In the genomic region with DNA sequence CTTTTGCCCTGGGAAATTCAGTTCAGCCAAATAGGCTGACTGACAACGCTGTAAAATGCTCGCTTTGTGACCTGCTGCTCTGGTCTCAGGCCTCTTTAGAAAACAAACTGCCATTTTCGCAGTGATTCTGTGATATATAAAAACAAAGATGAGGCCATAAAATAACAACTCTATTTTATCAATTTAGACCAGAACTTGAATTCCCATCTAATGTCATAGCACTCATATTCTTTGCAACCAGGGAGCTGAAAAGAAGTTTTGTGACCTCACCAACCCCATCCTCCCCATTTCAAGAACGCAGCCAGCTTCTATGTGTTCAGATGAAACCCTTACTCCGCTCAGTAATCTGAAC, we compare ENCODE assay signal across 15 cellular contexts. TPM values are rescaled to one million over a fixed set of nuclear protein-coding genes. Genes with fewer than 3 reads are reported as not detected.
A peak's percentile ranks its signal among the peaks of the same experiment; 100 is the strongest.
DNase-seq lines count a peak whose midpoint lies in the region; ATAC-seq and TF ChIP-seq lines count a peak whose summit lies in the region.
"Had no signal": no experiment of that assay in that cellular context is flagged by ENCODE, and none has a peak within 500 bp of the region (broad histone marks: within the 10 kb centered on the region; RNA-seq: fewer than 3 reads in every experiment).

No MANE protein-coding gene starts in this region.

- no peaks in the 10 kb centered on the region for H3K9me3 Mint-ChIP-seq in activated CD4-positive, alpha-beta memory T cell treated with anti-CD3 and anti-CD28 coated beads, Interleukin-2, amount 10 ng/mL, durations not matched to agents 7 days and 5 days
- H3K9me3 Mint-ChIP-seq in progenitor cell of endocrine pancreas (ENCODE audit: low read depth), result no peaks in the 10 kb centered on the region
- H3K9me3 Mint-ChIP-seq: activated CD4-positive, alpha-beta T cell treated with anti-CD3 and anti-CD28 coated beads, Interleukin-2, amount 10 ng/mL, durations not matched to agents 24 days and 14 days; CD8-positive, alpha-beta T cell had no signal

- no peaks in the 10 kb centered on the region for H3K27me3 Mint-ChIP-seq in activated CD4-positive, alpha-beta memory T cell treated with anti-CD3 and anti-CD28 coated beads, Interleukin-2, amount 10 ng/mL, durations not matched to agents 7 days and 5 days
- H3K27me3 Mint-ChIP-seq in progenitor cell of endocrine pancreas, result no peaks in the 10 kb centered on the region
- H3K27me3 Mint-ChIP-seq: activated CD4-positive, alpha-beta T cell treated with anti-CD3 and anti-CD28 coated beads, Interleukin-2, amount 10 ng/mL, durations not matched to agents 24 days and 14 days; activated naive CD8-positive, alpha-beta T cell had no signal

- H3K9me3 ChIP-seq in muscle layer of duodenum (ENCODE audit: control insufficient read depth in 1 of 2, low read length in 2 of 2) (no peaks in the 10 kb centered on the region), smooth muscle cell (replicated peaks; ENCODE audit: low read depth) (no peaks in the 10 kb centered on the region)

- no peak for ATAC-seq in HG03196 (IDR thresholded peaks at IDR 0.05; ENCODE audit: unreplicated experiment)
- ATAC-seq: CD8-positive, alpha-beta T cell had no signal

- H3F3A ChIP-seq in smooth muscle cell (ENCODE audit: low read depth), result peaks cover 5% of the 10 kb centered on the region

- H3K27ac ChIP-seq in cingulate gyrus (ENCODE audit: low read depth, low read length) (peak overlapping the region; percentile 78), muscle layer of duodenum (ENCODE audit: low read length) (peak overlapping the region; percentile 16), smooth muscle cell (ENCODE audit: low read depth) (peak overlapping the region; percentile 84)

- 75% methylated on average over 5 of the region's 5 CpGs for WGBS in smooth muscle cell (ENCODE audit: low lambda C conversion rate)

- H3K36me3 Mint-ChIP-seq in activated CD4-positive, alpha-beta memory T cell treated with anti-CD3 and anti-CD28 coated beads, Interleukin-2, amount 10 ng/mL, durations not matched to agents 7 days and 5 days (ENCODE audit: low read depth), result no peaks in the 10 kb centered on the region
- peaks cover 5% of the 10 kb centered on the region for H3K36me3 Mint-ChIP-seq in progenitor cell of endocrine pancreas (ENCODE audit: insufficient read depth)
- H3K36me3 Mint-ChIP-seq: activated naive CD8-positive, alpha-beta T cell; CD8-positive, alpha-beta T cell had no signal

- H3K79me2 ChIP-seq in smooth muscle cell (ENCODE audit: low read depth), result peaks cover 91% of the 10 kb centered on the region

- H3K4me1 ChIP-seq in muscle layer of duodenum (ENCODE audit: control insufficient read depth in 1 of 2, insufficient read depth in 2 of 2, low read length in 2 of 2), result peaks cover 0 to 7% of the 10 kb centered on the region in 2 donors
- H3K4me1 ChIP-seq in smooth muscle cell (ENCODE audit: low read depth), result peaks cover 16% of the 10 kb centered on the region

- CTCF ChIA-PET in activated CD4-positive, alpha-beta memory T cell treated with anti-CD3 and anti-CD28 coated beads, Interleukin-2, amount 10 ng/mL, durations not matched to agents 7 days and 5 days (lab: Charles Lee), result no interaction called here

- H3K27me3 ChIP-seq in muscle layer of duodenum (ENCODE audit: low read depth, low read length), result no peaks in the 10 kb centered on the region
- H3K27me3 ChIP-seq in smooth muscle cell (ENCODE audit: low read depth), result no peaks in the 10 kb centered on the region

- no peaks in the 10 kb centered on the region for H3K4me1 Mint-ChIP-seq in activated CD4-positive, alpha-beta memory T cell treated with anti-CD3 and anti-CD28 coated beads, Interleukin-2, amount 10 ng/mL, durations not matched to agents 7 days and 5 days
- H3K4me1 Mint-ChIP-seq in progenitor cell of endocrine pancreas (ENCODE audit: low read depth), result peaks cover 15% of the 10 kb centered on the region
- H3K4me1 Mint-ChIP-seq: activated CD4-positive, alpha-beta T cell treated with anti-CD3 and anti-CD28 coated beads, Interleukin-2, amount 10 ng/mL, durations not matched to agents 24 days and 14 days had no signal

- peak overlapping the region; percentile 11 for H3K9ac ChIP-seq in smooth muscle cell (ENCODE audit: low read depth)

- no peak overlapping the region for H3K4me3 Mint-ChIP-seq in activated CD4-positive, alpha-beta memory T cell treated with anti-CD3 and anti-CD28 coated beads, Interleukin-2, amount 10 ng/mL, durations not matched to agents 7 days and 5 days
- H3K4me3 Mint-ChIP-seq in progenitor cell of endocrine pancreas (ENCODE audit: low read depth), result no peak overlapping the region
- H3K4me3 Mint-ChIP-seq: activated CD4-positive, alpha-beta T cell treated with anti-CD3 and anti-CD28 coated beads, Interleukin-2, amount 10 ng/mL, durations not matched to agents 24 days and 14 days; activated naive CD8-positive, alpha-beta T cell; CD8-positive, alpha-beta T cell had no signal

- TF ChIP-seq CTCF in smooth muscle cell (IDR thresholded peaks at IDR 0.05; ENCODE audit: borderline replicate concordance, insufficient read depth, poor library complexity, severe bottlenecking) (no peak), progenitor cell of endocrine pancreas (IDR thresholded peaks at IDR 0.05; ENCODE audit: unreplicated experiment) (no peak)

- no peak overlapping the region for H3K27ac Mint-ChIP-seq in activated CD4-positive, alpha-beta memory T cell treated with anti-CD3 and anti-CD28 coated beads, Interleukin-2, amount 10 ng/mL, durations not matched to agents 7 days and 5 days
- H3K27ac Mint-ChIP-seq in progenitor cell of endocrine pancreas, result no peak overlapping the region
- H3K27ac Mint-ChIP-seq: activated CD4-positive, alpha-beta T cell treated with anti-CD3 and anti-CD28 coated beads, Interleukin-2, amount 10 ng/mL, durations not matched to agents 24 days and 14 days; activated naive CD8-positive, alpha-beta T cell; CD8-positive, alpha-beta T cell had no signal

- POLR2A ChIA-PET in activated CD4-positive, alpha-beta memory T cell treated with anti-CD3 and anti-CD28 coated beads, Interleukin-2, amount 10 ng/mL, durations not matched to agents 7 days and 5 days (lab: Charles Lee), result no interaction called here

- H4K20me1 ChIP-seq in smooth muscle cell (ENCODE audit: low read depth), result peaks cover 59% of the 10 kb centered on the region

- DNase-seq in NCI-H69 (lab: John Stamatoyannopoulos, UW), result peak; percentile 69
- no peak for DNase-seq in smooth muscle cell (lab: John Stamatoyannopoulos, UW; ENCODE audit: unreplicated experiment)
- no peak for DNase-seq in activated CD4-positive, alpha-beta memory T cell treated with anti-CD3 and anti-CD28 coated beads, Interleukin-2, amount 10 ng/mL, durations not matched to agents 7 days and 5 days
- DNase-seq in progenitor cell of endocrine pancreas (ENCODE audit: low spot score, unreplicated experiment), result no peak
- DNase-seq: activated CD4-positive, alpha-beta T cell treated with anti-CD3 and anti-CD28 coated beads, Interleukin-2, amount 10 ng/mL, durations not matched to agents 24 days and 14 days; CD8-positive, alpha-beta T cell; GOT3; small intestine; stimulated activated CD4-positive, alpha-beta T cell treated with anti-CD3 and anti-CD28 coated beads, Interleukin-2, amount 100 ng/mL, for 48 hours; stimulated activated naive CD4-positive, alpha-beta T cell treated with Interleukin-2 at 50 U/mL for 16 hours; trophoblast cell had no signal

- H3K36me3 ChIP-seq in muscle layer of duodenum (ENCODE audit: control insufficient read depth in 1 of 2, insufficient read depth in 2 of 2, low read length in 2 of 2), result no peaks in the 10 kb centered on the region
- H3K36me3 ChIP-seq in smooth muscle cell (ENCODE audit: low read depth), result no peaks in the 10 kb centered on the region

- H3K4me2 ChIP-seq in smooth muscle cell, result peak overlapping the region; percentile 82

- H3K4me3 ChIP-seq in muscle layer of duodenum (ENCODE audit: low read depth in 1 of 2, low read length in 2 of 2) (no peak overlapping the region), smooth muscle cell (no peak overlapping the region)

- no peak overlapping the region for H2AFZ ChIP-seq in smooth muscle cell (ENCODE audit: low read depth)

RNA-seq across cellular contexts. Expression of gene TCF4, which starts 40.3 kb away (rescaled TPM):
- total RNA-seq in smooth muscle cell (120 and 141 TPM in 2 replicates), progenitor cell of endocrine pancreas (56.8 and 61.3 TPM in 2 replicates)
- 105 and 154 TPM in 2 replicates for polyA plus RNA-seq in smooth muscle cell
- under 1 TPM; 0.28 to 0.45 TPM for total RNA-seq in activated CD4-positive, alpha-beta memory T cell treated with anti-CD3 and anti-CD28 coated beads, Interleukin-2, amount 10 ng/mL, durations not matched to agents 7 days and 5 days

Comparison
In these comparisons a context has a peak if more than half of its experiments do, and no peak if none do; other contexts are left out.
1. H3K27ac ChIP-seq: peak in every context shown above with its lines; median percentile 84 in smooth muscle cell; 78 in cingulate gyrus; 16 in muscle layer of duodenum.
2. RNA of gene TCF4, which starts 40.3 kb away (total RNA-seq): 120 to 141 TPM in smooth muscle cell and 56.8 to 61.3 TPM in progenitor cell of endocrine pancreas; 0.28 to 0.45 TPM in activated CD4-positive, alpha-beta memory T cell treated with anti-CD3 and anti-CD28 coated beads, Interleukin-2, amount 10 ng/mL, durations not matched to agents 7 days and 5 days; every median in the first group is over 10 times any median in the second.